In genomic region chr12:101830391-101831325, GRCh38 we compare ENCODE assay signal across 8 cellular contexts.
DNase-seq lines count a peak whose midpoint lies in the region; ATAC-seq and TF ChIP-seq lines count a peak whose summit lies in the region.

Gene GNPTAB (minus strand): TSS chr12:101830959. CDS start chr12:101830675, 284 bp downstream.

- H3K9me3 ChIP-seq in OCI-LY1 (ENCODE audit: low read length) (no peaks in the 10 kb centered on the region), mucosa of rectum (ENCODE audit: control insufficient read depth in 2 of 2, low read length in 2 of 2) (no peaks in the 10 kb centered on the region)

- H3K27ac ChIP-seq in OCI-LY1 (ENCODE audit: low read depth, low read length, poor library complexity, severe bottlenecking) (peak within 1 kb of the TSS; percentile 79), epithelial cell of prostate (peak within 1 kb of the TSS; percentile 64), mucosa of rectum (ENCODE audit: low read depth in 2 of 2, low read length in 2 of 2) (peak within 1 kb of the TSS; percentile 85 to 90)

- no peaks in the 10 kb centered on the region for H3K27me3 ChIP-seq in OCI-LY1 (ENCODE audit: insufficient read depth, low read length)
- no peaks in the 10 kb centered on the region for H3K27me3 ChIP-seq in mucosa of rectum (ENCODE audit: control insufficient read depth in 2 of 2, insufficient read depth in 2 of 2, low read length in 2 of 2)

- TF ChIP-seq CTCF in OCI-LY1 (IDR thresholded peaks at IDR 0.05; ENCODE audit: low read length) = peak; percentile 57

- H3K4me2 ChIP-seq in OCI-LY1 (ENCODE audit: low read length) = peak within 1 kb of the TSS; percentile 93

- H3K9me2 ChIP-seq in OCI-LY1 (ENCODE audit: low read depth, low read length) = no peaks in the 10 kb centered on the region

- H4K20me1 ChIP-seq in OCI-LY1 (ENCODE audit: insufficient read depth, low read length) = no peaks in the 10 kb centered on the region

- no peaks in the 10 kb centered on the region for H3F3A ChIP-seq in OCI-LY1 (ENCODE audit: insufficient read depth, low read length)

- peaks cover 30% of the 10 kb centered on the region for H3K79me2 ChIP-seq in OCI-LY1 (ENCODE audit: insufficient read depth, low read length)

- H3K9ac ChIP-seq in OCI-LY1 (ENCODE audit: low read length) (peak within 1 kb of the TSS; percentile 83), mucosa of rectum (ENCODE audit: low read depth in 1 of 2, low read length in 2 of 2) (peak within 1 kb of the TSS; percentile 94 to 95)

- peaks cover 49% of the 10 kb centered on the region for H3K4me1 ChIP-seq in OCI-LY1 (ENCODE audit: insufficient read depth, low read length, severe bottlenecking)
- H3K4me1 ChIP-seq in mucosa of rectum (ENCODE audit: control insufficient read depth in 2 of 2, insufficient read depth in 2 of 2, low read length in 2 of 2) = peaks cover 5 to 8% of the 10 kb centered on the region in 2 donors

- peak; percentile 79 for DNase-seq in DMS153 treated with DMSO at 0.1 percent for 48 hours (lab: John Stamatoyannopoulos, UW; ENCODE audit: unreplicated experiment)
- peak; percentile 94 for DNase-seq in HuH-7.5 (ENCODE audit: low spot score)
- DNase-seq in activated T-cell treated with anti-CD3 and anti-CD28 coated beads for 24 hours (ENCODE audit: low read depth) = peak; percentile 94
- peak; percentile 43 for DNase-seq in epithelial cell of prostate (ENCODE audit: low read depth, low spot score)
- peak; percentile 87 to 92 for DNase-seq in stimulated activated CD8-positive, alpha-beta memory T cell treated with anti-CD3 and anti-CD28 coated beads, Interleukin-4, amount 100 ng/mL, for 4 hours (ENCODE audit: low read depth in 2 of 2, low spot score in 1 of 2)

- peak; percentile 88 for ATAC-seq in GM21528 (IDR thresholded peaks at IDR 0.05; ENCODE audit: low FRiP score, unreplicated experiment)

- H3K4me3 ChIP-seq in OCI-LY1 (ENCODE audit: low read depth, low read length, poor library complexity, severe bottlenecking) (peak within 1 kb of the TSS; percentile 94), mucosa of rectum (ENCODE audit: low read length in 2 of 2) (peak within 1 kb of the TSS; percentile 92 to 93)

- peak within 1 kb of the TSS; percentile 42 for H2AFZ ChIP-seq in OCI-LY1 (ENCODE audit: low read length)

- no peaks in the 10 kb centered on the region; the same call in 1 of the 2 replicates for H3K36me3 ChIP-seq in OCI-LY1 (ENCODE audit: insufficient read depth, low read length)
- no peaks in the 10 kb centered on the region for H3K36me3 ChIP-seq in mucosa of rectum (ENCODE audit: control insufficient read depth in 2 of 2, insufficient read depth in 2 of 2, low read length in 2 of 2)

Comparison
In these comparisons a context has a peak if more than half of its experiments do, and no peak if none do; other contexts are left out.
1. Peak in every context shown above with its lines: DNase-seq, ATAC-seq, H3K4me3 ChIP-seq and H3K27ac ChIP-seq.
2. DNase-seq: peak in every context shown above with its lines; median percentile 94 in HuH-7.5; 94 in activated T-cell treated with anti-CD3 and anti-CD28 coated beads for 24 hours; 90 in stimulated activated CD8-positive, alpha-beta memory T cell treated with anti-CD3 and anti-CD28 coated beads, Interleukin-4, amount 100 ng/mL, for 4 hours; 79 in DMS153 treated with DMSO at 0.1 percent for 48 hours; 43 in epithelial cell of prostate.